In the genomic region with DNA sequence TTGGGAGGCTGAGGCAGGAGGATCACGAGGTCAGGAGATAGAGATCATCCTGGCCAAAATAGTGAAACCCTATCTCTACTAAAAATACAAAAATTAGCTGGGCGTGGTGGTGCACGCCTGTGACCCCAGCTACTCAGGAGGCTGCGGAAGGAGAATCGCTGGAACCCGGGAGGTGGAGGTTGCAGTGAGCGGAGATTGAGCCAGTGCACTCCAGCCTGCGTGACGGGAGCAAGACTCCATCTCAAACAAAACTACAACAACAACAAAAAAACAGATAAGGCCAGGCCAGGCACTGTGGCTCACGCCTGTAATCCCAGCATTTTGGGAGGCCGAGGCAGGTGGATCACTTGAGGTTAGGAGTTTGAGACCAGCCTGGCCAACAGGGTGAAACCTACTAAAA, we compare ENCODE assay signal across 9 cellular contexts. TPM values are rescaled to one million over a fixed set of nuclear protein-coding genes. Genes with fewer than 3 reads are reported as not detected.
"Had no signal": no experiment of that assay in that cellular context is flagged by ENCODE, and none has a peak within 500 bp of the region (broad histone marks: within the 10 kb centered on the region; RNA-seq: fewer than 3 reads in every experiment).

No MANE protein-coding gene starts in this region.

RNA-seq across cellular contexts. Expression of gene RNU11, which starts 3.0 kb away (rescaled TPM):
- total RNA-seq: LHCN-M2, MCF 10A, NCI-H460, OCI-LY7, PC-9, Right ventricle myocardium superior, RPMI7951, SJSA1 had no signal
- polyA plus RNA-seq: SK-N-SH had no signal

RNA-seq across cellular contexts. Expression of gene RAB42, which starts 53.3 kb away (rescaled TPM):
- total RNA-seq: MCF 10A, OCI-LY7 had no signal
